27 cellular contexts compared by ENCODE assay signal in genomic region chr16:77874347-77874746, GRCh38.
DNase-seq lines count a peak whose midpoint lies in the region; ATAC-seq, FAIRE-seq and TF ChIP-seq lines count a peak whose summit lies in the region.
"Had no signal": no experiment of that assay in that cellular context is flagged by ENCODE, and none has a peak within 500 bp of the region (broad histone marks: within the 10 kb centered on the region; RNA-seq: fewer than 3 reads in every experiment).

No MANE protein-coding gene starts in this region.

- H3K4me3 ChIP-seq in HEK293 (ENCODE audit: low read depth, low read length): no peak overlapping the region
- no peak overlapping the region for H3K4me3 ChIP-seq in K562
- no peak overlapping the region for H3K4me3 ChIP-seq in mesenchymal stem cell (ENCODE audit: insufficient read depth in 1 of 2, low read depth in 1 of 2, low read length in 2 of 2)
- H3K4me3 ChIP-seq: A549, BLaER1, GM12878 had no signal

- H3K9ac ChIP-seq in K562 (ENCODE audit: insufficient read depth in 1 of 2, low read depth in 2 of 2, low read length in 2 of 2) (no peak overlapping the region), mesenchymal stem cell (ENCODE audit: low read length) (no peak overlapping the region)
- H3K9ac ChIP-seq: BLaER1 had no signal

- intact Hi-C loops in K562 (cut with micrococcal nuclease): no loop called here

- no peak overlapping the region for H3K4me2 ChIP-seq in K562 (ENCODE audit: insufficient read depth, low read length)
- H3K4me2 ChIP-seq in mesenchymal stem cell (ENCODE audit: low read length, poor library complexity, severe bottlenecking): no peak overlapping the region
- H3K4me2 ChIP-seq: A549, BLaER1 had no signal

- no peak overlapping the region for H3K23ac ChIP-seq in mesenchymal stem cell (ENCODE audit: low read length in 2 of 2)

- H3K9me3 Mint-ChIP-seq in stimulated activated memory B cell treated with anti-CD40 and anti-IgM and Interleukin-4, amounts not matched to agents 10 μg/mL and 1 μg/mL and 100 μg/mL, for 72 hours: peaks cover 2% of the 10 kb centered on the region
- H3K9me3 Mint-ChIP-seq: CD4-positive, alpha-beta memory T cell had no signal

- TF ChIP-seq EP300 in K562 (IDR thresholded peaks at IDR 0.05; ENCODE audit: low read length): no peak

- TF ChIP-seq RAD21 in K562 (CRISPR knock-in tag; conservative IDR thresholded peaks at IDR 0.05 in 1 of 2, IDR thresholded peaks at IDR 0.05 in 1 of 2): no peak

- H3K4ac ChIP-seq in mesenchymal stem cell (ENCODE audit: low read depth in 1 of 2, low read length in 2 of 2): no peak overlapping the region

- CTCF ChIA-PET in HEK293 (lab: Yijun Ruan, JAX) (no interaction called here), K562 (lab: Yijun Ruan, JAX; ENCODE audit: low intra/inter-chr PET ratio) (no interaction called here)

- no peak overlapping the region for H2AK5ac ChIP-seq in mesenchymal stem cell (ENCODE audit: low read length, severe bottlenecking)

- POLR2A ChIA-PET in HEK293 (lab: Yijun Ruan, JAX) (no interaction called here), K562 (lab: Yijun Ruan, JAX) (interaction anchor here (0.6 kb wide), 1 partner anchor 35 kb away, joined by 3 read pairs; no protein-coding TSS in a partner anchor)

- H3K27ac Mint-ChIP-seq in T-helper 17 cell: no peak overlapping the region
- H3K27ac Mint-ChIP-seq in stimulated activated memory B cell treated with anti-CD40 and anti-IgM and Interleukin-4, amounts not matched to agents 10 μg/mL and 1 μg/mL and 100 μg/mL, for 72 hours: no peak overlapping the region
- H3K27ac Mint-ChIP-seq: CD4-positive, alpha-beta memory T cell; CD4-positive, CD25-positive, alpha-beta regulatory T cell; CD8-positive, alpha-beta memory T cell had no signal

- ATAC-seq in K562 (no peak), T-helper 17 cell (no peak)
- ATAC-seq in stimulated activated memory B cell treated with anti-CD40 and anti-IgM and Interleukin-4, amounts not matched to agents 10 μg/mL and 1 μg/mL and 100 μg/mL, for 72 hours: no peak
- ATAC-seq: A549, GM12878 had no signal

- H2BK120ac ChIP-seq in mesenchymal stem cell (ENCODE audit: low read depth, low read length): no peak overlapping the region

- peaks cover 0 to 2% of the 10 kb centered on the region in 2 experiments; a peak in 2 of 5 replicates for H3K27me3 ChIP-seq in K562 (ENCODE audit: control insufficient read depth in 2 of 2, insufficient read depth in 2 of 2, low read length in 2 of 2)
- H3K27me3 ChIP-seq in mesenchymal stem cell (ENCODE audit: control insufficient read depth in 1 of 2, insufficient read depth in 1 of 2, low read length in 2 of 2): peaks cover 0 to 3% of the 10 kb centered on the region in 2 experiments
- H3K27me3 ChIP-seq: BE2C, BLaER1 had no signal

- H2BK15ac ChIP-seq in mesenchymal stem cell (ENCODE audit: low read depth, poor library complexity, severe bottlenecking): no peak overlapping the region

- H3K36me3 Mint-ChIP-seq in T-helper 17 cell (ENCODE audit: low read depth): no peaks in the 10 kb centered on the region
- H3K36me3 Mint-ChIP-seq in stimulated activated memory B cell treated with anti-CD40 and anti-IgM and Interleukin-4, amounts not matched to agents 10 μg/mL and 1 μg/mL and 100 μg/mL, for 72 hours: no peaks in the 10 kb centered on the region
- H3K36me3 Mint-ChIP-seq: CD14-positive monocyte; CD4-positive, alpha-beta memory T cell; CD4-positive, CD25-positive, alpha-beta regulatory T cell; CD8-positive, alpha-beta memory T cell had no signal

- H3K27ac ChIP-seq in HEK293 (ENCODE audit: extremely low read depth, low read depth, low read length): no peak overlapping the region
- no peak overlapping the region for H3K27ac ChIP-seq in K562 (ENCODE audit: extremely low read depth, low read depth, low read length)
- H3K27ac ChIP-seq in mesenchymal stem cell (ENCODE audit: low read length, poor library complexity, severe bottlenecking): no peak overlapping the region
- H3K27ac ChIP-seq: 22Rv1, A549, BLaER1 had no signal

- no peaks in the 10 kb centered on the region for H3K79me1 ChIP-seq in mesenchymal stem cell (replicated peaks; ENCODE audit: low read length, poor library complexity, severe bottlenecking)

- peak overlapping the region; percentile 18 to 35 for H2BK12ac ChIP-seq in mesenchymal stem cell (ENCODE audit: low read length in 2 of 2)

- H3K18ac ChIP-seq in mesenchymal stem cell (ENCODE audit: low read depth in 1 of 2, low read length in 2 of 2): no peak overlapping the region

- H3K79me2 ChIP-seq in K562 (ENCODE audit: control insufficient read depth, insufficient read depth, low read length): no peaks in the 10 kb centered on the region

- no peak overlapping the region for H2BK5ac ChIP-seq in mesenchymal stem cell (ENCODE audit: low read depth, low read length, poor library complexity, severe bottlenecking)

- H3K4me1 ChIP-seq in HEK293 (ENCODE audit: control insufficient read depth, insufficient read depth, low read length) (peaks cover 5% of the 10 kb centered on the region; the same call in 1 of the 2 replicates), K562 (replicated peaks in 1 of 2; ENCODE audit: control insufficient read depth in 2 of 2, insufficient read depth in 2 of 2, low read length in 2 of 2) (no peaks in the 10 kb centered on the region), mesenchymal stem cell (ENCODE audit: control insufficient read depth, insufficient read depth, low read depth, low read length) (no peaks in the 10 kb centered on the region)
- H3K4me1 ChIP-seq: A549, BE2C had no signal

- H4K8ac ChIP-seq in mesenchymal stem cell (ENCODE audit: low read length): no peak overlapping the region

- TF ChIP-seq POLR2A in K562 (conservative IDR thresholded peaks at IDR 0.05): no peak

- BruUV-seq in K562 (replicated peaks; lab: Mats Ljungman, UMichigan): no TSS peak

- no peak for FAIRE-seq in K562 (lab: Jason Lieb, UNC)
- FAIRE-seq: A549, GM12878, GM12892, GM18507, GM19239 had no signal

- no peaks in the 10 kb centered on the region for H3K9me1 ChIP-seq in K562 (ENCODE audit: control insufficient read depth, insufficient read depth, low read length)

- H3K4me3 Mint-ChIP-seq in T-helper 17 cell: no peak overlapping the region
- H3K4me3 Mint-ChIP-seq in stimulated activated memory B cell treated with anti-CD40 and anti-IgM and Interleukin-4, amounts not matched to agents 10 μg/mL and 1 μg/mL and 100 μg/mL, for 72 hours: no peak overlapping the region
- H3K4me3 Mint-ChIP-seq: CD14-positive monocyte; CD4-positive, alpha-beta memory T cell; CD4-positive, CD25-positive, alpha-beta regulatory T cell; CD8-positive, alpha-beta memory T cell had no signal

- H3K14ac ChIP-seq in mesenchymal stem cell (ENCODE audit: low read length in 2 of 2): no peak overlapping the region

- TF ChIP-seq CTCF in HEK293 (tag by site-specific recombination; IDR thresholded peaks at IDR 0.05): no peak
- TF ChIP-seq CTCF in K562 (IDR thresholded peaks at IDR 0.05 in 2 of 3, conservative IDR thresholded peaks at IDR 0.05 in 1 of 3; ENCODE audit: insufficient read depth in 2 of 3, low read depth in 1 of 3, low read length in 3 of 3): no peak

- in situ Hi-C loops in K562 (cut with MboI): no loop called here

- H3K27me3 Mint-ChIP-seq in T-helper 17 cell: peaks cover 22% of the 10 kb centered on the region
- no peaks in the 10 kb centered on the region for H3K27me3 Mint-ChIP-seq in stimulated activated memory B cell treated with anti-CD40 and anti-IgM and Interleukin-4, amounts not matched to agents 10 μg/mL and 1 μg/mL and 100 μg/mL, for 72 hours

- H3K4me1 Mint-ChIP-seq in T-helper 17 cell: no peaks in the 10 kb centered on the region
- no peaks in the 10 kb centered on the region for H3K4me1 Mint-ChIP-seq in stimulated activated memory B cell treated with anti-CD40 and anti-IgM and Interleukin-4, amounts not matched to agents 10 μg/mL and 1 μg/mL and 100 μg/mL, for 72 hours
- H3K4me1 Mint-ChIP-seq: CD14-positive monocyte; CD4-positive, alpha-beta memory T cell; CD4-positive, CD25-positive, alpha-beta regulatory T cell; CD8-positive, alpha-beta memory T cell had no signal

- 0% methylated on average over 1 of the region's 1 CpG for WGBS in K562 (ENCODE audit: insufficient coverage, low coverage, missing lambda C conversion rate)
- WGBS in mesenchymal stem cell: 100% methylated on average over 1 of the region's 1 CpG

- no peak for DNase-seq in K562 (ENCODE audit: extremely low read depth in 1 of 4, low spot score in 3 of 4)
- DNase-seq in mesenchymal stem cell: no peak
- no peak for DNase-seq in AG08395 (ENCODE audit: low spot score)
- DNase-seq in T-helper 17 cell: no peak
- DNase-seq: BE2C; C1 segment of cervical spinal cord; CD4-positive, alpha-beta memory T cell; CD4-positive, CD25-positive, alpha-beta regulatory T cell; CD8-positive, alpha-beta memory T cell; COR-L47; DMS 273 treated with DMSO at 0.1 percent for 48 hours; DMS153; DMS53; DMS79; DND-41; EL; GDM1 had no signal

- no peak overlapping the region for H4K91ac ChIP-seq in mesenchymal stem cell (ENCODE audit: low read length)

- no peaks in the 10 kb centered on the region for H3K9me3 ChIP-seq in HEK293 (ENCODE audit: control insufficient read depth, insufficient read depth, low read depth, low read length)
- no peaks in the 10 kb centered on the region for H3K9me3 ChIP-seq in K562 (replicated peaks; ENCODE audit: control insufficient read depth, insufficient read depth, low read depth, low read length)
- H3K9me3 ChIP-seq in mesenchymal stem cell (ENCODE audit: control insufficient read depth, low read length): no peaks in the 10 kb centered on the region
- no peaks in the 10 kb centered on the region for H3K9me3 ChIP-seq in T-helper 17 cell (ENCODE audit: control insufficient read depth, low read length, poor library complexity, severe bottlenecking)
- H3K9me3 ChIP-seq: A549, BE2C, BLaER1 had no signal

- no peaks in the 10 kb centered on the region for H3K36me3 ChIP-seq in HEK293 (ENCODE audit: control insufficient read depth in 2 of 2, insufficient read depth in 1 of 2, low read length in 2 of 2)
- no peaks in the 10 kb centered on the region for H3K36me3 ChIP-seq in K562 (ENCODE audit: control insufficient read depth, insufficient read depth, low read length)
- no peaks in the 10 kb centered on the region for H3K36me3 ChIP-seq in mesenchymal stem cell (ENCODE audit: control insufficient read depth in 1 of 2, insufficient read depth in 2 of 2, low read depth in 1 of 2, low read length in 2 of 2)
- H3K36me3 ChIP-seq: BE2C, BLaER1 had no signal

- H2AFZ ChIP-seq in K562 (ENCODE audit: low read depth, low read length) (no peak overlapping the region), mesenchymal stem cell (ENCODE audit: low read depth, low read length) (no peak overlapping the region)

- H4K20me1 ChIP-seq in K562 (replicated peaks; ENCODE audit: control insufficient read depth, insufficient read depth, low read length): no peaks in the 10 kb centered on the region
- H4K20me1 ChIP-seq: BLaER1 had no signal

TF ChIP-seq in HEK293, 187 proteins besides CTCF, POLR2A, EP300 and RAD21:
- peak; percentile 90 for TF ChIP-seq ZNF623 (tag by site-specific recombination; IDR thresholded peaks at IDR 0.05)
- no peak for TF ChIP-seq ZBTB7A (tag by site-specific recombination; IDR thresholded peaks at IDR 0.05; ENCODE audit: low read depth)

TF ChIP-seq in K562, 482 proteins besides CTCF, POLR2A, EP300 and RAD21:
- no peak for TF ChIP-seq KDM5B (IDR thresholded peaks at IDR 0.05; ENCODE audit: insufficient replicate concordance, low read depth, low read length)
- no peak for TF ChIP-seq LEF1 (IDR thresholded peaks at IDR 0.05)
- TF ChIP-seq RBM25 (IDR thresholded peaks at IDR 0.05; ENCODE audit: low read depth, low read length, severe bottlenecking): peak; percentile 31
TF ChIP-seq in K562: peak in this region for 1.
